24 cellular contexts compared by ENCODE assay signal in genomic region chr6:109105681-109106080, GRCh38. TPM values are rescaled to one million over a fixed set of nuclear protein-coding genes. Genes with fewer than 3 reads are reported as not detected.
DNase-seq lines count a peak whose midpoint lies in the region; ATAC-seq and TF ChIP-seq lines count a peak whose summit lies in the region.
"Had no signal": no experiment of that assay in that cellular context is flagged by ENCODE, and none has a peak within 500 bp of the region (broad histone marks: within the 10 kb centered on the region; RNA-seq: fewer than 3 reads in every experiment).

No MANE protein-coding gene starts in this region.

- no peak for ATAC-seq in WTC11
- ATAC-seq: T-helper 17 cell had no signal

- H3K27me3 ChIP-seq in Karpas-422 (ENCODE audit: low read length) (no peaks in the 10 kb centered on the region), stomach (no peaks in the 10 kb centered on the region)
- H3K27me3 ChIP-seq: BLaER1 treated with 17β-estradiol and CSF1 and Interleukin-3, amounts not matched to agents 10 nM and 100 nM had no signal

- WGBS in stomach, 5 donors = 85 to 94% (median 89%) methylated on average over 5 of the region's 5 CpGs

- intact Hi-C loops in stomach (cut with DNase I; ENCODE audit: low total_unique reads) = no loop called here

- TF ChIP-seq EP300 in stomach (IDR thresholded peaks at IDR 0.05) = no peak

- peaks cover 37% of the 10 kb centered on the region for H3K79me2 ChIP-seq in Karpas-422 (ENCODE audit: low read length)

- no peak overlapping the region for H3K9ac ChIP-seq in Karpas-422 (ENCODE audit: low read length)
- H3K9ac ChIP-seq: BLaER1 treated with 17β-estradiol and CSF1 and Interleukin-3, amounts not matched to agents 10 nM and 100 nM had no signal

- TF ChIP-seq POLR2A in erythroblast (IDR thresholded peaks at IDR 0.05; ENCODE audit: low read length) (no peak), stomach (IDR thresholded peaks at IDR 0.05) (no peak)

- H3K27ac Mint-ChIP-seq in WTC11 = no peak overlapping the region
- H3K27ac Mint-ChIP-seq: CD4-positive, alpha-beta T cell; T-helper 17 cell had no signal

- H3K4me1 ChIP-seq in Karpas-422 (ENCODE audit: low read length) (peaks cover 22% of the 10 kb centered on the region), stomach (no peaks in the 10 kb centered on the region)
- H3K4me1 ChIP-seq: BLaER1 treated with 17β-estradiol and CSF1 and Interleukin-3, amounts not matched to agents 10 nM and 100 nM had no signal

- H3K27ac ChIP-seq in Karpas-422 (ENCODE audit: low read length) (no peak overlapping the region), stomach (no peak overlapping the region)
- H3K27ac ChIP-seq: BLaER1 treated with 17β-estradiol and CSF1 and Interleukin-3, amounts not matched to agents 10 nM and 100 nM; HL-60; PC-9; SK-N-MC had no signal

- no peak overlapping the region for H2AFZ ChIP-seq in Karpas-422 (ENCODE audit: low read length)
- H2AFZ ChIP-seq: PC-9 had no signal

- CTCF ChIA-PET in WTC11 (lab: Charles Lee) = no interaction called here

- no peak overlapping the region for H3K4me3 Mint-ChIP-seq in WTC11
- H3K4me3 Mint-ChIP-seq: CD4-positive, alpha-beta T cell; IgD-negative memory B cell; T-helper 17 cell had no signal

- TF ChIP-seq CTCF in stomach (IDR thresholded peaks at IDR 0.05) (no peak), WTC11 (IDR thresholded peaks at IDR 0.05) (no peak)

- POLR2A ChIA-PET in WTC11 (lab: Charles Lee) = no interaction called here

- H3K4me3 ChIP-seq in Karpas-422 (ENCODE audit: low read length) = no peak overlapping the region
- H3K4me3 ChIP-seq in stomach = no peak overlapping the region
- H3K4me3 ChIP-seq: BLaER1 treated with 17β-estradiol and CSF1 and Interleukin-3, amounts not matched to agents 10 nM and 100 nM; PC-9; SK-N-MC had no signal

- no peaks in the 10 kb centered on the region for H3K9me2 ChIP-seq in Karpas-422 (replicated peaks; ENCODE audit: insufficient read depth, low read length)

- H3K9me3 ChIP-seq in Karpas-422 (ENCODE audit: low read length) (no peaks in the 10 kb centered on the region), stomach (no peaks in the 10 kb centered on the region)

- no peaks in the 10 kb centered on the region for H3K36me3 ChIP-seq in Karpas-422 (ENCODE audit: insufficient read depth, low read length)
- peaks cover 0 to 9% (median 4%) of the 10 kb centered on the region in 4 donors for H3K36me3 ChIP-seq in stomach

- H3K27me3 Mint-ChIP-seq in WTC11 (ENCODE audit: low read depth) = no peaks in the 10 kb centered on the region
- H3K27me3 Mint-ChIP-seq: CD4-positive, alpha-beta T cell; IgD-negative memory B cell; T-helper 17 cell had no signal

- H3K36me3 Mint-ChIP-seq in WTC11 = peaks cover 14% of the 10 kb centered on the region

- peaks cover 14% of the 10 kb centered on the region for H3K9me3 Mint-ChIP-seq in WTC11
- H3K9me3 Mint-ChIP-seq: CD4-positive, alpha-beta T cell; IgD-negative memory B cell had no signal

- DNase-seq in SHP77 (lab: John Stamatoyannopoulos, UW) (peak; percentile 11 to 28), SHP77 treated with DMSO at 0.1 percent for 48 hours (lab: John Stamatoyannopoulos, UW) (no peak), Karpas-422 (peak; percentile 34), OCI-M1 (lab: John Stamatoyannopoulos, UW) (peak; percentile 17), erythroblast (lab: John Stamatoyannopoulos, UW) (peak; percentile 26 to 46), stomach (no peak), WTC11 (ENCODE audit: low spot score) (no peak)
- DNase-seq: CD4-positive, alpha-beta T cell; HCEC 1CT; MV-4-11; NCI-H1105; NCI-H1436 treated with DMSO at 0.1 percent for 48 hours; NCI-H1930; NCI-H2227 treated with DMSO at 0.1 percent for 48 hours; NCI-H526 treated with DMSO at 0.1 percent for 48 hours; NK-92 treated with Interleukin-12 subunit alpha and Interleukin-12 subunit beta, amount 100 ng/mL, for 24 hours; PC-9; Right ventricle myocardium superior; RPMI8226; T-helper 17 cell had no signal

- H3K4me1 Mint-ChIP-seq in WTC11 = no peaks in the 10 kb centered on the region

- no peak overlapping the region for H3K4me2 ChIP-seq in Karpas-422 (ENCODE audit: low read depth, low read length, poor library complexity, severe bottlenecking)
- H3K4me2 ChIP-seq: BLaER1 treated with 17β-estradiol and CSF1 and Interleukin-3, amounts not matched to agents 10 nM and 100 nM; PC-9 had no signal

- H4K20me1 ChIP-seq in Karpas-422 (ENCODE audit: insufficient read depth, low read depth, low read length) = no peaks in the 10 kb centered on the region
- H4K20me1 ChIP-seq: BLaER1 treated with 17β-estradiol and CSF1 and Interleukin-3, amounts not matched to agents 10 nM and 100 nM had no signal

TF ChIP-seq in WTC11, 78 proteins besides CTCF, POLR2A, EP300 and RAD21:
- TF ChIP-seq FOXK1 (CRISPR knock-in tag; IDR thresholded peaks at IDR 0.05) (no peak), ELF4 (CRISPR knock-in tag; IDR thresholded peaks at IDR 0.05; ENCODE audit: low read depth) (no peak), CBFB (CRISPR knock-in tag; IDR thresholded peaks at IDR 0.05; ENCODE audit: low read depth) (no peak), IRF2 (CRISPR knock-in tag; IDR thresholded peaks at IDR 0.05; ENCODE audit: borderline replicate concordance, low read depth) (no peak), MLX (CRISPR knock-in tag; IDR thresholded peaks at IDR 0.05) (no peak), HMGA2 (CRISPR knock-in tag; IDR thresholded peaks at IDR 0.05) (no peak), ERG (CRISPR knock-in tag; IDR thresholded peaks at IDR 0.05) (no peak)
- TF ChIP-seq, protein P1, sequence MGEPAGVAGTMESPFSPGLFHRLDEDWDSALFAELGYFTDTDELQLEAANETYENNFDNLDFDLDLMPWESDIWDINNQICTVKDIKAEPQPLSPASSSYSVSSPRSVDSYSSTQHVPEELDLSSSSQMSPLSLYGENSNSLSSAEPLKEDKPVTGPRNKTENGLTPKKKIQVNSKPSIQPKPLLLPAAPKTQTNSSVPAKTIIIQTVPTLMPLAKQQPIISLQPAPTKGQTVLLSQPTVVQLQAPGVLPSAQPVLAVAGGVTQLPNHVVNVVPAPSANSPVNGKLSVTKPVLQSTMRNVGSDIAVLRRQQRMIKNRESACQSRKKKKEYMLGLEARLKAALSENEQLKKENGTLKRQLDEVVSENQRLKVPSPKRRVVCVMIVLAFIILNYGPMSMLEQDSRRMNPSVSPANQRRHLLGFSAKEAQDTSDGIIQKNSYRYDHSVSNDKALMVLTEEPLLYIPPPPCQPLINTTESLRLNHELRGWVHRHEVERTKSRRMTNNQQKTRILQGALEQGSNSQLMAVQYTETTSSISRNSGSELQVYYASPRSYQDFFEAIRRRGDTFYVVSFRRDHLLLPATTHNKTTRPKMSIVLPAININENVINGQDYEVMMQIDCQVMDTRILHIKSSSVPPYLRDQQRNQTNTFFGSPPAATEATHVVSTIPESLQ (CRISPR knock-in tag; IDR thresholded peaks at IDR 0.05) = no peak
- TF ChIP-seq, protein P2, sequence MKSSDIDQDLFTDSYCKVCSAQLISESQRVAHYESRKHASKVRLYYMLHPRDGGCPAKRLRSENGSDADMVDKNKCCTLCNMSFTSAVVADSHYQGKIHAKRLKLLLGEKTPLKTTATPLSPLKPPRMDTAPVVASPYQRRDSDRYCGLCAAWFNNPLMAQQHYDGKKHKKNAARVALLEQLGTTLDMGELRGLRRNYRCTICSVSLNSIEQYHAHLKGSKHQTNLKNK (CRISPR knock-in tag; IDR thresholded peaks at IDR 0.05) = no peak
- TF ChIP-seq, protein P3, sequence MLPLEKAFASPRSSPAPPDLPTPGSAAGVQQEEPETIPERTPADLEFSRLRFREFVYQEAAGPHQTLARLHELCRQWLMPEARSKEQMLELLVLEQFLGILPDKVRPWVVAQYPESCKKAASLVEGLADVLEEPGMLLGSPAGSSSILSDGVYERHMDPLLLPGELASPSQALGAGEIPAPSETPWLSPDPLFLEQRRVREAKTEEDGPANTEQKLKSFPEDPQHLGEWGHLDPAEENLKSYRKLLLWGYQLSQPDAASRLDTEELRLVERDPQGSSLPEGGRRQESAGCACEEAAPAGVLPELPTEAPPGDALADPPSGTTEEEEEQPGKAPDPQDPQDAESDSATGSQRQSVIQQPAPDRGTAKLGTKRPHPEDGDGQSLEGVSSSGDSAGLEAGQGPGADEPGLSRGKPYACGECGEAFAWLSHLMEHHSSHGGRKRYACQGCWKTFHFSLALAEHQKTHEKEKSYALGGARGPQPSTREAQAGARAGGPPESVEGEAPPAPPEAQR (CRISPR knock-in tag; IDR thresholded peaks at IDR 0.05) = no peak
TF ChIP-seq in WTC11: peak in this region for 0.

RNA-seq across cellular contexts. Expression of gene CEP57L1, which starts 10.4 kb away (rescaled TPM):
- total RNA-seq in Karpas-422 (2014; rRNA removed; shearing (Covaris generic); ENCODE audit: low replicate concordance) = 16.6 and 28.2 TPM in 2 replicates
- total RNA-seq in stomach (10 to 100 TPM in 4 of 5 donors, not detected in 1; 13.8 to 63.6 (median 29.4) TPM), WTC11 (2021) (12.2 to 13.3 TPM (median 13.1 TPM) in 3 replicates)
- polyA plus RNA-seq in stomach = 10 to 100 TPM in 1 of 3 donors, 1 to 10 TPM in 2; 4.5 to 10.3 (median 6.1) TPM

RNA-seq across cellular contexts. Expression of gene SESN1, which starts 11.0 kb away (rescaled TPM):
- 1.3 and 1.9 TPM in 2 replicates for total RNA-seq in Karpas-422 (2014; rRNA removed; shearing (Covaris generic); ENCODE audit: low replicate concordance)
- total RNA-seq in stomach (100 to 1,000 TPM in 2 of 5 donors, 10 to 100 TPM in 3; 11.0 to 201 (median 40.2) TPM), WTC11 (2021) (22.2 to 30.2 TPM (median 22.5 TPM) in 3 replicates)
- polyA plus RNA-seq in stomach = 10 to 100 TPM; 20.7 to 38.5 (median 28.1) TPM

Comparison
In these comparisons a context has a peak if more than half of its experiments do, and no peak if none do; other contexts are left out.
1. DNase-seq: peak in SHP77 (2 of 2), Karpas-422 (single experiment), OCI-M1 (single experiment) and erythroblast (2 of 2); none in SHP77 treated with DMSO at 0.1 percent for 48 hours (single experiment), stomach (single experiment) and WTC11 (single experiment).